In the genomic region with DNA sequence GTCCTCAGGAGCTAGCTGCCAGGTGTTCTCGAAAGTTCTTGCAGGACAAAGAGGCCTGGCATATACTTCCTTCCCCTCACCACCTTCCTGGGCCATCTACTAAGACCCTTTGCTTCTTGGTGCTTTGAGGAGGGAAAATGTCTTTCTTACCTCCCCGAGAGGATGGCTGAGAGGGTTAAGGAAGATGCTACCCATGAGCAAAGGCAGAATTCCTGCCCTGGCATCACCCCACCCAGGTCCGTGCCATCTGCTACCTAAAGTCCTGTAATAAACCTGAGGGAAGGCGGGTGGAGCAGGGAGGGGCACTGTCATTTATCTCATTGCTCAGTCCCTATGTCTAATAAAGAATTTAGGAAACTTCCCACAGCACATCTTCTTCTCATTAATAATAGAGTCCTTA, we compare ENCODE assay signal across 17 cellular contexts. TPM values are rescaled to one million over a fixed set of nuclear protein-coding genes. Genes with fewer than 3 reads are reported as not detected.
DNase-seq lines count a peak whose midpoint lies in the region; ATAC-seq and TF ChIP-seq lines count a peak whose summit lies in the region.
"Had no signal": no experiment of that assay in that cellular context is flagged by ENCODE, and none has a peak within 500 bp of the region (broad histone marks: within the 10 kb centered on the region; RNA-seq: fewer than 3 reads in every experiment).

No MANE protein-coding gene starts in this region.

- H3K27ac ChIP-seq in heart left ventricle (peak overlapping the region in 11 of 12 donors; percentile 12 to 76 (median 62)), neuronal stem cell (replicated peaks; ENCODE audit: low read length) (no peak overlapping the region)

- no peak overlapping the region for H2BK15ac ChIP-seq in neuronal stem cell (ENCODE audit: low read length)

- no peak overlapping the region for H2BK5ac ChIP-seq in neuronal stem cell (ENCODE audit: low read length)

- no peak overlapping the region for H2BK12ac ChIP-seq in neuronal stem cell (ENCODE audit: low read length)

- no peak overlapping the region for H3K4me2 ChIP-seq in neuronal stem cell (ENCODE audit: insufficient read depth, low read length, poor library complexity, severe bottlenecking)

- no peak overlapping the region for H2AK5ac ChIP-seq in neuronal stem cell (ENCODE audit: low read depth, low read length)

- intact Hi-C loops in heart left ventricle (cut with DNase I), result no loop called here
- intact Hi-C loops in left ventricle myocardium superior (cut with micrococcal nuclease), result no loop called here

- H3K14ac ChIP-seq in neuronal stem cell (ENCODE audit: low read length), result no peak overlapping the region

- H3K27me3 ChIP-seq in heart left ventricle, result no peaks in the 10 kb centered on the region
- no peaks in the 10 kb centered on the region for H3K27me3 ChIP-seq in neuronal stem cell (ENCODE audit: control insufficient read depth in 3 of 3, insufficient read depth in 3 of 3, low read depth in 1 of 3, low read length in 3 of 3)

- H4K8ac ChIP-seq in neuronal stem cell (ENCODE audit: low read depth, low read length), result no peak overlapping the region

- H3K79me1 ChIP-seq in neuronal stem cell (ENCODE audit: low read depth, low read length), result no peaks in the 10 kb centered on the region

- H3K9ac ChIP-seq in neuronal stem cell (ENCODE audit: low read depth, low read length, poor library complexity), result no peak overlapping the region

- H3K18ac ChIP-seq in neuronal stem cell (ENCODE audit: low read length), result no peak overlapping the region

- H3K36me3 ChIP-seq in heart left ventricle (peaks cover 0 to 13% (median 0%) of the 10 kb centered on the region in 9 donors), neuronal stem cell (replicated peaks in 1 of 2; ENCODE audit: control insufficient read depth in 2 of 2, insufficient read depth in 2 of 2, low read length in 2 of 2) (no peaks in the 10 kb centered on the region)

- H3K4me1 ChIP-seq in heart left ventricle (peaks cover 4 to 82% (median 54%) of the 10 kb centered on the region in 12 donors), neuronal stem cell (ENCODE audit: control insufficient read depth in 2 of 2, insufficient read depth in 1 of 2, low read depth in 1 of 2, low read length in 2 of 2) (peaks cover 3 to 7% of the 10 kb centered on the region in 2 donors)

- 65 to 76% (median 67%) methylated on average over 4 of the region's 4 CpGs for WGBS in heart left ventricle, 4 donors
- WGBS in neuronal stem cell (ENCODE audit: extremely low coverage in 2 of 2, insufficient read length in 2 of 2, insufficient replicate concordance in 1 of 2), 2 donors, result no CpG with 5 or more reads among the region's 4 CpGs

- H2AFZ ChIP-seq in neuronal stem cell (ENCODE audit: low read length), result no peak overlapping the region

- no peak overlapping the region for H4K91ac ChIP-seq in neuronal stem cell (ENCODE audit: low read depth, low read length, poor library complexity)

- TF ChIP-seq POLR2A in heart left ventricle (IDR thresholded peaks at IDR 0.05), result no peak

- H3K23ac ChIP-seq in neuronal stem cell (ENCODE audit: low read depth, low read length, poor library complexity), result peak overlapping the region; percentile 48

- H3K4me3 ChIP-seq in heart left ventricle, result no peak overlapping the region
- no peak overlapping the region for H3K4me3 ChIP-seq in neuronal stem cell (ENCODE audit: low read length in 2 of 2)

- H2BK120ac ChIP-seq in neuronal stem cell (ENCODE audit: low read depth, low read length), result no peak overlapping the region

- no peak for ATAC-seq in heart left ventricle
- ATAC-seq in left ventricle myocardium superior, result no peak

- TF ChIP-seq CTCF in heart left ventricle (IDR thresholded peaks at IDR 0.05), result no peak

- H3K9me3 ChIP-seq in heart left ventricle (peaks cover 0 to 7% (median 0%) of the 10 kb centered on the region in 12 donors), neuronal stem cell (replicated peaks in 1 of 2; ENCODE audit: control insufficient read depth in 2 of 2, insufficient read depth in 1 of 2, low read depth in 1 of 2, low read length in 2 of 2) (no peaks in the 10 kb centered on the region)

- DNase-seq in heart left ventricle (no peak), left ventricle myocardium superior (no peak), NCI-H2171 (lab: John Stamatoyannopoulos, UW) (peak; percentile 4), cerebellum (ENCODE audit: low spot score) (peak; percentile 84), neuronal stem cell (ENCODE audit: low spot score) (no peak), T1000 (lab: John Stamatoyannopoulos, UW) (no peak), epidermal melanocyte (ENCODE audit: insufficient read length, low spot score) (no peak)
- no peak for DNase-seq in activated T-cell treated with anti-CD3 and anti-CD28 coated beads, Interleukin-2, amount 50 U/mL, for 1 hour
- DNase-seq: CD8-positive, alpha-beta memory T cell; DND-41; GDM1; NCI-H1105 treated with DMSO at 0.1 percent for 48 hours; NCI-H1694 treated with DMSO at 0.1 percent for 48 hours; NCI-H2107; NCI-H345; OCI-M1; RPMI8226 had no signal

- no peak overlapping the region for H3K4ac ChIP-seq in neuronal stem cell (ENCODE audit: low read length)

RNA-seq across cellular contexts. Expression of gene GFOD1, which starts 16.2 kb away (rescaled TPM):
- total RNA-seq in heart left ventricle (10 to 100 TPM; 25.0 to 65.8 (median 41.9) TPM), left ventricle myocardium superior (33.7 TPM), cerebellum (33.8 TPM)
- 10 to 100 TPM; 16.2 to 41.5 TPM for polyA plus RNA-seq in heart left ventricle
- 1.3 TPM for polyA plus RNA-seq in neuronal stem cell (2013, experiment 1 of 2)
- polyA plus RNA-seq in neuronal stem cell (2013, experiment 2 of 2), result 1.4 TPM

Comparison
In these comparisons a context has a peak if more than half of its experiments do, and no peak if none do; other contexts are left out.
1. DNase-seq: peak in NCI-H2171 (single experiment) and cerebellum (single experiment); none in heart left ventricle (0 of 5), left ventricle myocardium superior (single experiment), neuronal stem cell (single experiment), T1000 (single experiment), epidermal melanocyte (single experiment) and activated T-cell treated with anti-CD3 and anti-CD28 coated beads, Interleukin-2, amount 50 U/mL, for 1 hour (single experiment).